ENCODE assay signal across 20 cellular contexts in the genomic region with DNA sequence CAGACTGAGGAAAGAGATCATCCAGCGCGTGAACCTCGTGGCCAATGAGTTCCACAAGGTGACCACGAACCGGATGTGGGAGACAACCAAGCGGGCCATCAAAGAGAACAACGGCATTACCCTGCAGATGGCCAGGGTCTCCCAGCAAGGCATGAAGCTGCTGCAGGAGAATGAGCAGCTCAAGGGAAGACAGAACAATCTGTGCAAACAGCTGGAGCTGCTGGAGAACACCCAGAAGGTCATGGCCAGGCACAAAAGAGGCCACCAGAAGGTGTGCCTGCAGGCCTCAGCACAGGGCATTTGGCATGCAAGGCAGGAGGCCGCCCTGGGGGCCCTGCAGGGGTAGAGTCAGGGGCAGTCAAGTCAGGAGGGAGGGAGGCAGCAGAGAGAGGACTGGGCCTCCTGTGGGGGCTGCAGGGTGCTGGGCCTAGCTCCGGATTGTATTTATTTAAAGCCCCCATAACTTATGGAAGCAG. TPM values are rescaled to one million over a fixed set of nuclear protein-coding genes. Genes with fewer than 3 reads are reported as not detected.
DNase-seq lines count a peak whose midpoint lies in the region; ATAC-seq and TF ChIP-seq lines count a peak whose summit lies in the region.
"Had no signal": no experiment of that assay in that cellular context is flagged by ENCODE, and none has a peak within 500 bp of the region (broad histone marks: within the 10 kb centered on the region; RNA-seq: fewer than 3 reads in every experiment).

No MANE protein-coding gene starts in this region.

- no peak overlapping the region for H3K27ac ChIP-seq in CD4-positive, alpha-beta T cell (ENCODE audit: low read depth, low read length)
- H3K27ac ChIP-seq in OCI-LY7 (ENCODE audit: low read depth, low read length, poor library complexity, severe bottlenecking) (no peak overlapping the region), endodermal cell (ENCODE audit: low read depth, low read length) (peak overlapping the region; percentile 17)
- H3K27ac ChIP-seq: C4-2B, hepatocyte, tibial nerve had no signal

- peaks cover 29% of the 10 kb centered on the region for H3K4me1 Mint-ChIP-seq in CD4-positive, alpha-beta T cell (ENCODE audit: low read depth)
- peaks cover 12% of the 10 kb centered on the region for H3K4me1 Mint-ChIP-seq in endodermal cell

- 88 to 92% methylated on average over 8 to 9 of the region's 9 CpGs for WGBS in endodermal cell (ENCODE audit: insufficient coverage in 1 of 2, insufficient read length in 1 of 2), 2 experiments

- DNase-seq in CD4-positive, alpha-beta T cell: no peak
- DNase-seq in GF-D8 (lab: John Stamatoyannopoulos, UW) (peak; percentile 51), OCI-LY7 (ENCODE audit: low spot score) (peak; percentile 33), endodermal cell (no peak), NCI-H2227 (lab: John Stamatoyannopoulos, UW; ENCODE audit: unreplicated experiment) (no peak), epidermal melanocyte (ENCODE audit: insufficient read length, low spot score) (no peak), NCI-H1930 (lab: John Stamatoyannopoulos, UW) (no peak), left cardiac atrium (no peak)
- DNase-seq: activated CD4-positive, alpha-beta T cell treated with anti-CD3 and anti-CD28 coated beads, Interleukin-2, amount 50 U/mL, for 1 hour; activated effector memory CD4-positive, alpha-beta T cell treated with anti-CD3 and anti-CD28 coated beads, Interleukin-2, amount 50 U/mL, for 16 hours; EL; NCI-H226; stimulated activated CD4-positive, alpha-beta T cell treated with anti-CD3 and anti-CD28 coated beads, Interleukin-2, amount 100 ng/mL, for 24 hours had no signal

- no peak overlapping the region for H3K27ac Mint-ChIP-seq in CD4-positive, alpha-beta T cell
- no peak overlapping the region for H3K27ac Mint-ChIP-seq in endodermal cell

- H3K9me2 ChIP-seq in OCI-LY7 (ENCODE audit: insufficient read depth, low read length): no peaks in the 10 kb centered on the region

- intact Hi-C loops in CD4-positive, alpha-beta T cell (cut with DNase I, micrococcal nuclease): loop anchor here in 1 of 2 experiments (10.0 kb wide), 1 partner anchor 96 kb away; a partner anchor contains a TSS
- intact Hi-C loops in OCI-LY7 (cut with micrococcal nuclease; ENCODE audit: unreplicated experiment) (no loop called here), left cardiac atrium (cut with DNase I) (no loop called here)

- H3K9ac ChIP-seq in endodermal cell (ENCODE audit: extremely low read depth, low read length, poor library complexity, severe bottlenecking): no peak overlapping the region

- no peaks in the 10 kb centered on the region for H3K27me3 Mint-ChIP-seq in CD4-positive, alpha-beta T cell
- H3K27me3 Mint-ChIP-seq in endodermal cell (ENCODE audit: insufficient read depth): peaks cover 2% of the 10 kb centered on the region

- H3K27me3 ChIP-seq in CD4-positive, alpha-beta T cell (ENCODE audit: control insufficient read depth, insufficient read depth, low read length): no peaks in the 10 kb centered on the region
- no peaks in the 10 kb centered on the region for H3K27me3 ChIP-seq in endodermal cell (ENCODE audit: control insufficient read depth, insufficient read depth, low read length, poor library complexity, severe bottlenecking)
- H3K27me3 ChIP-seq: hepatocyte, tibial nerve had no signal

- H3K9me3 Mint-ChIP-seq in CD4-positive, alpha-beta T cell: no peaks in the 10 kb centered on the region
- no peaks in the 10 kb centered on the region for H3K9me3 Mint-ChIP-seq in endodermal cell

- peaks cover 5% of the 10 kb centered on the region for H3K36me3 Mint-ChIP-seq in CD4-positive, alpha-beta T cell (ENCODE audit: low read depth)
- no peaks in the 10 kb centered on the region for H3K36me3 Mint-ChIP-seq in endodermal cell (ENCODE audit: low read depth)

- no TSS peak for BruUV-seq in OCI-LY7 (replicated peaks; lab: Mats Ljungman, UMichigan)

- H3K36me3 ChIP-seq in OCI-LY7 (ENCODE audit: insufficient read depth, low read length) (no peaks in the 10 kb centered on the region), endodermal cell (ENCODE audit: control insufficient read depth, insufficient read depth, low read length) (no peaks in the 10 kb centered on the region)

- ATAC-seq in CD4-positive, alpha-beta T cell (ENCODE audit: poor library complexity): no peak
- ATAC-seq in left cardiac atrium: no peak
- ATAC-seq: left colon, right cardiac atrium had no signal

- no peaks in the 10 kb centered on the region for H3K79me2 ChIP-seq in OCI-LY7 (ENCODE audit: insufficient read depth, low read depth, low read length)
- H3K79me2 ChIP-seq: hepatocyte had no signal

- POLR2A ChIA-PET in CD4-positive, alpha-beta T cell (lab: Charles Lee): no interaction called here
- POLR2A ChIA-PET in OCI-LY7 (lab: Charles Lee): no interaction called here

- H3K4me3 ChIP-seq in OCI-LY7 (ENCODE audit: low read depth, low read length, poor library complexity, severe bottlenecking): no peak overlapping the region
- H3K4me3 ChIP-seq in endodermal cell (ENCODE audit: low read length): no peak overlapping the region
- H3K4me3 ChIP-seq: hepatocyte, tibial nerve had no signal

- H3K4me1 ChIP-seq in OCI-LY7 (ENCODE audit: insufficient read depth, low read length, poor library complexity, severe bottlenecking): peaks cover 25% of the 10 kb centered on the region
- no peaks in the 10 kb centered on the region for H3K4me1 ChIP-seq in endodermal cell (ENCODE audit: control insufficient read depth, insufficient read depth, low read length)

- CTCF ChIA-PET in CD4-positive, alpha-beta T cell (lab: Charles Lee): interaction anchor here (1.2 kb wide), 1 partner anchor 24 kb away, joined by 4 read pairs; a partner anchor contains a TSS
- CTCF ChIA-PET in OCI-LY7 (lab: Charles Lee; ENCODE audit: unreplicated experiment): no interaction called here

- H2AFZ ChIP-seq in OCI-LY7 (ENCODE audit: low read length): no peak overlapping the region
- H2AFZ ChIP-seq: hepatocyte had no signal

- no peak overlapping the region for H3K4me2 ChIP-seq in OCI-LY7 (ENCODE audit: low read length)
- H3K4me2 ChIP-seq: hepatocyte had no signal

- TF ChIP-seq CTCF in CD4-positive, alpha-beta T cell (IDR thresholded peaks at IDR 0.05): no peak
- TF ChIP-seq CTCF in OCI-LY7 (conservative IDR thresholded peaks at IDR 0.05; ENCODE audit: low read length) (no peak), endodermal cell (conservative IDR thresholded peaks at IDR 0.05) (no peak)

- H3K9me3 ChIP-seq in CD4-positive, alpha-beta T cell (ENCODE audit: control insufficient read depth, low read length): no peaks in the 10 kb centered on the region
- no peaks in the 10 kb centered on the region for H3K9me3 ChIP-seq in OCI-LY7 (ENCODE audit: low read length)
- H3K9me3 ChIP-seq in endodermal cell (ENCODE audit: control insufficient read depth, low read length): no peaks in the 10 kb centered on the region
- H3K9me3 ChIP-seq: tibial nerve had no signal

- no peaks in the 10 kb centered on the region; the same call in 1 of the 2 replicates for H4K20me1 ChIP-seq in OCI-LY7 (ENCODE audit: insufficient read depth, low read length)

- peak overlapping the region; percentile 74 for H3K4me3 Mint-ChIP-seq in CD4-positive, alpha-beta T cell
- no peak overlapping the region for H3K4me3 Mint-ChIP-seq in endodermal cell

RNA-seq across cellular contexts. Expression of a gene that starts 4.2 kb away (rescaled TPM):
- 1 to 10 TPM; 4.5 to 5.9 TPM for total RNA-seq in CD4-positive, alpha-beta T cell
- total RNA-seq in OCI-LY7 (2014; rRNA removed; shearing (Covaris generic)): 11.1 and 12.4 TPM in 2 replicates
- total RNA-seq in OCI-LY7 (2022) (8.9 and 10.2 TPM in 2 replicates), endodermal cell (10 to 100 TPM; 15.2 to 18.7 TPM), left cardiac atrium (10 to 100 TPM; 12.3 to 14.3 TPM)
- polyA plus RNA-seq in endodermal cell (2013, experiment 1 of 2): 8.2 TPM
- 7.1 TPM for polyA plus RNA-seq in endodermal cell (2013, experiment 2 of 2)

RNA-seq across cellular contexts. Expression of a gene that starts 4.5 kb away (rescaled TPM):
- total RNA-seq in CD4-positive, alpha-beta T cell: under 1 TPM in 1 of 2 experiments, not detected in 1; 0.11 TPM
- total RNA-seq in OCI-LY7 (2014; rRNA removed; shearing (Covaris generic)): 0.22 TPM in 1 of 2 replicates, not detected in the other
- total RNA-seq in OCI-LY7 (2022) (0.13 TPM in 1 of 2 replicates, not detected in the other), endodermal cell (under 1 TPM; 0.20 to 0.44 TPM), left cardiac atrium (not detected)
- 0.14 TPM for polyA plus RNA-seq in endodermal cell (2013, experiment 1 of 2)
- 0.21 TPM for polyA plus RNA-seq in endodermal cell (2013, experiment 2 of 2)
- total RNA-seq: hepatocyte, MCF 10A, right cardiac atrium had no signal
- polyA plus RNA-seq: fibroblast of lung had no signal

RNA-seq across cellular contexts. Expression of a gene that starts 4.6 kb away (rescaled TPM):
- total RNA-seq in CD4-positive, alpha-beta T cell: 1 to 10 TPM; 1.6 to 2.1 TPM
- total RNA-seq in OCI-LY7 (2014; rRNA removed; shearing (Covaris generic)): not detected in 2 replicates
- total RNA-seq in OCI-LY7 (2022) (not detected in 2 replicates), endodermal cell (not detected), left cardiac atrium (under 1 TPM; 0.05 to 0.09 TPM)
- not detected for polyA plus RNA-seq in endodermal cell (2013, experiment 1 of 2)
- polyA plus RNA-seq in endodermal cell (2013, experiment 2 of 2): not detected
- total RNA-seq: hepatocyte had no signal
- polyA plus RNA-seq: fibroblast of lung, hepatocyte had no signal

RNA-seq across cellular contexts. Expression of a gene that starts 23.8 kb away (rescaled TPM):
- 1 to 10 TPM; 7.6 to 8.2 TPM for total RNA-seq in CD4-positive, alpha-beta T cell
- 8.9 and 13.9 TPM in 2 replicates for total RNA-seq in OCI-LY7 (2014; rRNA removed; shearing (Covaris generic))
- total RNA-seq in OCI-LY7 (2022) (17.9 and 21.6 TPM in 2 replicates), endodermal cell (10 to 100 TPM; 15.7 to 16.7 TPM), left cardiac atrium (1 to 10 TPM; 5.1 TPM)
- polyA plus RNA-seq in endodermal cell (2013, experiment 1 of 2): 19.2 TPM
- 15.7 TPM for polyA plus RNA-seq in endodermal cell (2013, experiment 2 of 2)

Comparison
In these comparisons a context has a peak if more than half of its experiments do, and no peak if none do; other contexts are left out.
1. DNase-seq: peak in GF-D8 (single experiment) and OCI-LY7 (single experiment); none in CD4-positive, alpha-beta T cell (0 of 10), endodermal cell (single experiment), NCI-H2227 (single experiment), epidermal melanocyte (single experiment), NCI-H1930 (0 of 2) and left cardiac atrium (single experiment).